ENCODE assay signal across 8 cellular contexts in the genomic region with DNA sequence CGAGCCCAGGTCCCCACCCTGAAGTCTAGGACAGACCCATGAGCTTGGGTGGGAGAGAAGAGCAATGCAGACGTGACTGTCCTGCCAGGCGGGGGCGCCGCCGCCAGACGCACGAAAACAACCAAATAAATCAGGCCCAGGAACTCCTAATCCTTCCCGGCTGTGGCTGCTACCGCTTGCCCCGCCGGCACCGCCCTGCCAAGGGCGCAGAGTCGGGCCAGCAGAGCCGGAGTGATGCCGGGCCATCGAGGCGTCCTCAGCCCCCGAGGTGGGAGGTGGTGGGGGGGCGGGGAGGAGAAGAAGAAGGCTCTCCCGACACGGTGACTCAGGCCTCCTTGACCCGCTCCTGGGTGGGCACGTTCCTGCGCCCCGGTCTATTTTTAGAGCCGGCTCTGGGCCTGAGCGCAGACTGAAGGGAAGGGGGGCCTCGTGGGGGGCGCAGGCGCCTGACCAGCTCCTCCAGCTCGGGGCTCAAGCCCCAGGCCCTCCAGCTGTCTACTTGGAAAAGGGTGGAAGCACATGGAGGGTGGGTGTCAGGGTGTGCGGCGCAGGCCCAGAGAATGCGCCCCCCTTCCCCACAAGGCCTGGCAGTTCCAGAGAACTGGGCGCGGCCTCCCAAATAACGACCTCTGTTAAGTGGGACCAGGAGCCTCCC. TPM values are rescaled to one million over a fixed set of nuclear protein-coding genes. Genes with fewer than 3 reads are reported as not detected.
DNase-seq lines count a peak whose midpoint lies in the region; ATAC-seq and TF ChIP-seq lines count a peak whose summit lies in the region.

No MANE protein-coding gene starts in this region.

- H3K27me3 ChIP-seq in left ventricle myocardium inferior (ENCODE audit: low read depth): no peaks in the 10 kb centered on the region

- no peaks in the 10 kb centered on the region for H3K9me3 ChIP-seq in left ventricle myocardium inferior (replicated peaks)

- peak; percentile 44 for DNase-seq in GM10266 (ENCODE audit: extremely low spot score)
- peak; percentile 35 for DNase-seq in NCI-H748 treated with DMSO at 0.1 percent for 48 hours (lab: John Stamatoyannopoulos, UW)
- peak; percentile 31 for DNase-seq in activated naive CD8-positive, alpha-beta T cell treated with anti-CD3 and anti-CD28 coated beads, Interleukin-2, amount 50 U/mL, for 24 hours
- DNase-seq in left ventricle myocardium inferior: peak; percentile 69
- peak; percentile 26 for DNase-seq in progenitor cell of endocrine pancreas (ENCODE audit: low spot score, unreplicated experiment)

- H3K27ac Mint-ChIP-seq in activated naive CD8-positive, alpha-beta T cell treated with anti-CD3 and anti-CD28 coated beads, Interleukin-2, amount 50 U/mL, for 24 hours: no peak overlapping the region
- peak overlapping the region; percentile 16 for H3K27ac Mint-ChIP-seq in progenitor cell of endocrine pancreas

- peak overlapping the region; percentile 69 for H3K4me3 ChIP-seq in left ventricle myocardium inferior

- ATAC-seq in activated naive CD8-positive, alpha-beta T cell treated with anti-CD3 and anti-CD28 coated beads, Interleukin-2, amount 50 U/mL, for 24 hours: peak; percentile 26
- ATAC-seq in GM21529 (IDR thresholded peaks at IDR 0.05; ENCODE audit: unreplicated experiment) (no peak), HG03108 (IDR thresholded peaks at IDR 0.05; ENCODE audit: unreplicated experiment) (no peak), HG02571 (IDR thresholded peaks at IDR 0.05; ENCODE audit: unreplicated experiment) (no peak)

- intact Hi-C loops in left ventricle myocardium inferior (cut with micrococcal nuclease): loop anchor here (5.0 to 10.0 kb wide), 2 partner anchors 47 to 70 kb away; no protein-coding TSS in a partner anchor

- H3K27me3 Mint-ChIP-seq in activated naive CD8-positive, alpha-beta T cell treated with anti-CD3 and anti-CD28 coated beads, Interleukin-2, amount 50 U/mL, for 24 hours: peaks cover 51% of the 10 kb centered on the region
- peaks cover 49% of the 10 kb centered on the region for H3K27me3 Mint-ChIP-seq in progenitor cell of endocrine pancreas

- peak overlapping the region; percentile 35 for H3K4me3 Mint-ChIP-seq in activated naive CD8-positive, alpha-beta T cell treated with anti-CD3 and anti-CD28 coated beads, Interleukin-2, amount 50 U/mL, for 24 hours
- H3K4me3 Mint-ChIP-seq in progenitor cell of endocrine pancreas (ENCODE audit: low read depth): peak overlapping the region; percentile 59

- H3K36me3 Mint-ChIP-seq in activated naive CD8-positive, alpha-beta T cell treated with anti-CD3 and anti-CD28 coated beads, Interleukin-2, amount 50 U/mL, for 24 hours (ENCODE audit: low read depth): no peaks in the 10 kb centered on the region
- no peaks in the 10 kb centered on the region for H3K36me3 Mint-ChIP-seq in progenitor cell of endocrine pancreas (ENCODE audit: insufficient read depth)

- peak overlapping the region; percentile 99 for H3K27ac ChIP-seq in left ventricle myocardium inferior (replicated peaks)

- TF ChIP-seq CTCF in GM10266 (IDR thresholded peaks at IDR 0.05; ENCODE audit: control insufficient read depth, insufficient read depth, low read depth, missing control alignments): peak; percentile 36
- TF ChIP-seq CTCF in left ventricle myocardium inferior (IDR thresholded peaks at IDR 0.05; ENCODE audit: borderline replicate concordance): peak; percentile 59
- TF ChIP-seq CTCF in progenitor cell of endocrine pancreas (IDR thresholded peaks at IDR 0.05; ENCODE audit: unreplicated experiment): peak; percentile 52

- H3K9me3 Mint-ChIP-seq in activated naive CD8-positive, alpha-beta T cell treated with anti-CD3 and anti-CD28 coated beads, Interleukin-2, amount 50 U/mL, for 24 hours: no peaks in the 10 kb centered on the region
- H3K9me3 Mint-ChIP-seq in progenitor cell of endocrine pancreas (ENCODE audit: low read depth): no peaks in the 10 kb centered on the region

- no peaks in the 10 kb centered on the region for H3K36me3 ChIP-seq in left ventricle myocardium inferior

- H3K4me1 Mint-ChIP-seq in activated naive CD8-positive, alpha-beta T cell treated with anti-CD3 and anti-CD28 coated beads, Interleukin-2, amount 50 U/mL, for 24 hours: peaks cover 11% of the 10 kb centered on the region
- H3K4me1 Mint-ChIP-seq in progenitor cell of endocrine pancreas (ENCODE audit: low read depth): peaks cover 17% of the 10 kb centered on the region

- peaks cover 42% of the 10 kb centered on the region for H3K4me1 ChIP-seq in left ventricle myocardium inferior

RNA-seq across cellular contexts. Expression of a gene that starts 10.8 kb away (rescaled TPM):
- total RNA-seq in left ventricle myocardium inferior (18.3 TPM), progenitor cell of endocrine pancreas (0.67 and 2.1 TPM in 2 replicates)

RNA-seq across cellular contexts. Expression of a gene that starts 49.6 kb away (rescaled TPM):
- total RNA-seq in left ventricle myocardium inferior (12.1 TPM), progenitor cell of endocrine pancreas (4.6 and 5.5 TPM in 2 replicates)
